In the genomic region with DNA sequence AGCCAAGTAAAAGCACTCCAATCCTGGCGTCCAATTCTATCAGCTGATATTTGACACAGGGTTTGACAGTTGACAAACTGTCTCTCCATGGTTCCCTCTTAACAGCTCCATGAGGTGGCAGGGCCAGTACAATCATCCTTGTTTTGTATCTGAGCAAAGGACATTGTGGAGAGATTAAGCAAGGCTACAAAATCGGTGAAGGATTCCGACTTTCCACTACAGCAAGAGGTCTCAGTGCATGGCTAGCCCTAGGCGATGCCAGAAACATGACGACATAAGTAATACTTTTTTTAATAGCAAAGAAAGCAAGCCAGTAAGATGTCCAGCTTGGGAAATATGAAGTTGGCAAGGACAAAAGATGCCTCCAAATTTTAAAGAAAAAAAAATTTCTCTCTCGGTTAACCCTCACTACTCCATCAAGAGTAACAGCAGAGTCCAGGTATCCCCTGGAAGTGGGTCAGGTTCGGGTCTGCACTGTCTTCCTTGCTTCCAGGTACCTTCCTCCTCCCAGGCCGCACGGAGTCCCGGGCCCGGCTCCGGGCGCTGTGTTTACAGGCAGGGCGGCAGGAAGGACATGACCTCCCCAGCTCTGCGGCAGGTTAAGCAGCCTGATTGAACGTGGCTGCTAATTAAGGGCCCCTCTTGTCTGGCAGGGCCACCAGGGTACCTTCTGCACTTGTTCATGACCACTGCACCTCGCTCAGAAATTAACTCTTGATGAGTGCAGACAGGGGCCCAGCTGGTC, we compare ENCODE assay signal across 29 cellular contexts.
"Had no signal": no experiment of that assay in that cellular context is flagged by ENCODE, and none has a peak within 500 bp of the region (broad histone marks: within the 10 kb centered on the region; RNA-seq: fewer than 3 reads in every experiment).

No MANE protein-coding gene starts in this region.

- H3K27ac ChIP-seq: neural progenitor cell, skin epidermis, testis, transverse colon had no signal

- H3K36me3 ChIP-seq: neural progenitor cell, transverse colon had no signal

- H3K4me1 ChIP-seq: testis had no signal

- ATAC-seq: activated CD4-positive, alpha-beta T cell treated with anti-CD3 and anti-CD28 coated beads for 36 hours; activated naive CD8-positive, alpha-beta T cell treated with anti-CD3 and anti-CD28 coated beads, Interleukin-2, amount 50 U/mL, for 24 hours; esophagus mucosa; naive thymus-derived CD8-positive, alpha-beta T cell; sciatic nerve; stimulated activated naive CD8-positive, alpha-beta T cell treated with anti-CD3 and anti-CD28 coated beads, Interleukin-15, Interleukin-2, amounts not matched to agents 100 U/mL and 50 U/mL, for 24 hours had no signal

- H3K4me3 ChIP-seq: neural progenitor cell, skin epidermis, testis, transverse colon had no signal

- H3K4me3 Mint-ChIP-seq: activated B cell treated with CpG ODN at 0.5 μM for 24 hours; activated CD4-positive, alpha-beta T cell treated with anti-CD3 and anti-CD28 coated beads for 36 hours; activated naive CD4-positive, alpha-beta T cell treated with anti-CD3 and anti-CD28 coated beads, Interleukin-2, amount 50 U/mL, for 24 hours; activated naive CD8-positive, alpha-beta T cell treated with anti-CD3 and anti-CD28 coated beads, Interleukin-2, amount 50 U/mL, for 24 hours; activated T-cell treated with anti-CD3 and anti-CD28 coated beads, Interleukin-2, amount 50 U/mL, for 24 hours; endodermal cell; memory B cell; naive thymus-derived CD8-positive, alpha-beta T cell; neural progenitor cell; T-helper 1 cell treated with Interleukin-12 subunit alpha and Interleukin-12 subunit beta and Interleukin-4 antibody, amounts not matched to agents 30 μg/mL and 1 μg/mL, for 36 hours had no signal

- H3K27me3 Mint-ChIP-seq: activated B cell treated with CpG ODN at 0.5 μM for 24 hours; activated CD4-positive, alpha-beta T cell treated with anti-CD3 and anti-CD28 coated beads for 36 hours; activated naive CD4-positive, alpha-beta T cell treated with anti-CD3 and anti-CD28 coated beads, Interleukin-2, amount 50 U/mL, for 24 hours; activated naive CD8-positive, alpha-beta T cell treated with anti-CD3 and anti-CD28 coated beads, Interleukin-2, amount 50 U/mL, for 24 hours; activated T-cell treated with anti-CD3 and anti-CD28 coated beads, Interleukin-2, amount 50 U/mL, for 24 hours; memory B cell; naive thymus-derived CD8-positive, alpha-beta T cell had no signal

- H3K27me3 ChIP-seq: neural progenitor cell, testis, transverse colon had no signal

- H3K9me3 Mint-ChIP-seq: activated B cell treated with CpG ODN at 0.5 μM for 24 hours; activated naive CD4-positive, alpha-beta T cell treated with anti-CD3 and anti-CD28 coated beads, Interleukin-2, amount 50 U/mL, for 24 hours; activated T-helper 2 cell treated with anti-CD3 and anti-CD28 coated beads, Interferon-gamma antibody, Interleukin-2, Interleukin-4, amounts not matched to agents 10 μg/mL and 5 μg/mL and 100 μg/mL, durations not matched to agents 14 hours and 24 hours and 36 hours; endodermal cell; memory B cell; T-helper 1 cell treated with Interleukin-12 subunit alpha and Interleukin-12 subunit beta and Interleukin-4 antibody, amounts not matched to agents 30 μg/mL and 1 μg/mL, for 36 hours had no signal

- H3K9me3 ChIP-seq: SK-N-SH, testis, transverse colon had no signal

- H3K27ac Mint-ChIP-seq: activated B cell treated with CpG ODN at 0.5 μM for 24 hours; activated CD4-positive, alpha-beta T cell treated with anti-CD3 and anti-CD28 coated beads for 36 hours; activated naive CD4-positive, alpha-beta T cell treated with anti-CD3 and anti-CD28 coated beads, Interleukin-2, amount 50 U/mL, for 24 hours; activated naive CD8-positive, alpha-beta T cell treated with anti-CD3 and anti-CD28 coated beads, Interleukin-2, amount 50 U/mL, for 24 hours; activated T-cell treated with anti-CD3 and anti-CD28 coated beads, Interleukin-2, amount 50 U/mL, for 24 hours; activated T-helper 2 cell treated with anti-CD3 and anti-CD28 coated beads, Interferon-gamma antibody, Interleukin-2, Interleukin-4, amounts not matched to agents 10 μg/mL and 5 μg/mL and 100 μg/mL, durations not matched to agents 14 hours and 24 hours and 36 hours; endodermal cell; memory B cell; naive thymus-derived CD8-positive, alpha-beta T cell; T-helper 1 cell treated with Interleukin-12 subunit alpha and Interleukin-12 subunit beta and Interleukin-4 antibody, amounts not matched to agents 30 μg/mL and 1 μg/mL, for 36 hours had no signal

- H3K4me1 Mint-ChIP-seq: activated CD4-positive, alpha-beta T cell treated with anti-CD3 and anti-CD28 coated beads for 36 hours; activated naive CD4-positive, alpha-beta T cell treated with anti-CD3 and anti-CD28 coated beads, Interleukin-2, amount 50 U/mL, for 24 hours; activated naive CD8-positive, alpha-beta T cell treated with anti-CD3 and anti-CD28 coated beads, Interleukin-2, amount 50 U/mL, for 24 hours; memory B cell had no signal

- DNase-seq: activated B cell treated with CpG ODN at 0.5 μM for 24 hours; activated CD4-positive, alpha-beta T cell treated with anti-CD3 and anti-CD28 coated beads for 36 hours; activated CD4-positive, alpha-beta T cell treated with anti-CD3 and anti-CD28 coated beads, Interleukin-2, amount 50 U/mL, for 4 hours; activated CD8-positive, alpha-beta memory T cell treated with anti-CD3 and anti-CD28 coated beads for 24 hours; activated naive CD8-positive, alpha-beta T cell treated with anti-CD3 and anti-CD28 coated beads, Interleukin-2, amount 50 U/mL, for 24 hours; activated T-cell treated with anti-CD3 and anti-CD28 coated beads, Interleukin-2, amount 50 U/mL, for 24 hours; amygdala; caudate nucleus; endodermal cell; glutamatergic neuron; naive thymus-derived CD8-positive, alpha-beta T cell; occipital lobe; posterior cingulate gyrus; SK-N-SH; stimulated activated CD4-positive, alpha-beta T cell treated with anti-CD3 and anti-CD28 coated beads, Interleukin-12 subunit alpha, Interleukin-12 subunit beta, amount 100 ng/mL, for 4 hours; stimulated activated CD4-positive, alpha-beta T cell treated with anti-CD3 and anti-CD28 coated beads, Interleukin-4, amount 100 ng/mL, for 1 hour; stimulated activated naive CD8-positive, alpha-beta T cell treated with anti-CD3 and anti-CD28 coated beads, Interleukin-15, Interleukin-2, amounts not matched to agents 100 U/mL and 50 U/mL, for 24 hours; SW 1271; T1000; testis; transverse colon had no signal
